Comparison of ENCODE assay signal across 22 cellular contexts in the genomic region with DNA sequence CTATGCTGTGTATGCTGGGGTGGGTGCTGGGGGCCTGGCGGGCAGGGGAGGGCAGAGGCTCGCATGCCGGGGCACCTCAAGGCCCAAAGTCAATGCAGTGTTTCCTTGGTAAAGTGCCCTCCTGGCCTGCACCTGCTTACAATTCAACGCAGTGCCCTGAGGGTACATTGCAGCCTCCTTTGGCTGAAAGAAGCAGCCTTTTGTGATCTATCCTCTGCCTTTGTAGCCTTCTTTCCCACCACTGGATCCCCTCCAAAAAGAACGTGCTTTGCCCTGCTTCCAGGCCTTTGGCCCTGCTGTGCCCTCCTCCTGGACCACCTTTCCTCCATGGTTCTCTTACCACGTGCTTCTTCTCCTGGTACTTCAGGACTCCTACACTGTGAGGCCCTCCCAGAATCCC.
A peak's percentile ranks its signal among the peaks of the same experiment; 100 is the strongest.
DNase-seq lines count a peak whose midpoint lies in the region; ATAC-seq and TF ChIP-seq lines count a peak whose summit lies in the region.
"Had no signal": no experiment of that assay in that cellular context is flagged by ENCODE, and none has a peak within 500 bp of the region (broad histone marks: within the 10 kb centered on the region; RNA-seq: fewer than 3 reads in every experiment).

No MANE protein-coding gene starts in this region.

- H3K36me3 ChIP-seq in left ventricle myocardium inferior = no peaks in the 10 kb centered on the region
- H3K36me3 ChIP-seq in esophagus squamous epithelium = no peaks in the 10 kb centered on the region
- H3K36me3 ChIP-seq in sigmoid colon = no peaks in the 10 kb centered on the region
- H3K36me3 ChIP-seq in aorta (ENCODE audit: control insufficient read depth in 1 of 2, insufficient read depth in 2 of 2, low read length in 1 of 2) = no peaks in the 10 kb centered on the region
- H3K36me3 ChIP-seq: thyroid gland had no signal

- no peak for TF ChIP-seq EP300 in sigmoid colon (IDR thresholded peaks at IDR 0.05)

- H3K4me3 ChIP-seq in left ventricle myocardium inferior (no peak overlapping the region), esophagus squamous epithelium (no peak overlapping the region), sigmoid colon (no peak overlapping the region), aorta (ENCODE audit: low read length in 2 of 2) (no peak overlapping the region)
- H3K4me3 ChIP-seq: GM23248, thyroid gland had no signal

- H3K9me3 ChIP-seq in left ventricle myocardium inferior (replicated peaks) (no peaks in the 10 kb centered on the region), esophagus squamous epithelium (no peaks in the 10 kb centered on the region), sigmoid colon (no peaks in the 10 kb centered on the region), aorta (ENCODE audit: control insufficient read depth, low read length) (no peaks in the 10 kb centered on the region)
- H3K9me3 ChIP-seq: thyroid gland had no signal

- peaks cover 70% of the 10 kb centered on the region for H3K4me1 ChIP-seq in left ventricle myocardium inferior
- peaks cover 3 to 43% (median 27%) of the 10 kb centered on the region in 3 donors for H3K4me1 ChIP-seq in esophagus squamous epithelium
- peaks cover 0 to 52% (median 48%) of the 10 kb centered on the region in 4 donors for H3K4me1 ChIP-seq in sigmoid colon
- peaks cover 0 to 5% of the 10 kb centered on the region in 2 donors for H3K4me1 ChIP-seq in aorta (ENCODE audit: control insufficient read depth in 1 of 2, insufficient read depth in 2 of 2, low read length in 2 of 2)

- no peak for ATAC-seq in Right ventricle myocardium superior (ENCODE audit: poor library complexity)
- no peak for ATAC-seq in aorta (ENCODE audit: low FRiP score)
- ATAC-seq: stimulated activated naive CD8-positive, alpha-beta T cell treated with anti-CD3 and anti-CD28 coated beads, Interleukin-15, Interleukin-2, amounts not matched to agents 100 U/mL and 50 U/mL, for 24 hours had no signal

- WGBS in esophagus squamous epithelium, 2 donors = 64 to 94% methylated on average over 2 to 3 of the region's 6 CpGs
- 88 to 89% methylated on average over 6 of the region's 6 CpGs for whole genome bisulfite sequencing in sigmoid colon, 2 donors
- WGBS in aorta, 2 donors = 81 to 90% methylated on average over 6 of the region's 6 CpGs

- intact Hi-C loops in left ventricle myocardium inferior (cut with micrococcal nuclease) (no loop called here), Right ventricle myocardium superior (cut with DNase I) (loop anchor here (5.0 kb wide), 2 partner anchors 66 to 204 kb away; a partner anchor contains a TSS), esophagus squamous epithelium (cut with DNase I) (loop anchor here (10.0 kb wide), 1 partner anchor 58 kb away; no protein-coding TSS in a partner anchor), sigmoid colon (cut with DNase I) (loop anchor here (1.0 kb wide), 1 partner anchor 90 kb away; no protein-coding TSS in a partner anchor), aorta (cut with DNase I) (loop anchor here (2.0 to 10.0 kb wide), 4 partner anchors 84 to 204 kb away; a partner anchor contains a TSS)

- H3K27ac ChIP-seq in left ventricle myocardium inferior (replicated peaks) = peak overlapping the region; percentile 94
- H3K27ac ChIP-seq in esophagus squamous epithelium = peak overlapping the region; percentile 44 to 87 (median 78)
- H3K27ac ChIP-seq in sigmoid colon = peak overlapping the region; percentile 71 to 87 (median 77)
- peak overlapping the region; percentile 93 to 99 for H3K27ac ChIP-seq in aorta (ENCODE audit: low read depth in 1 of 2, low read length in 2 of 2)
- H3K27ac ChIP-seq: GM23248 had no signal

- TF ChIP-seq POLR2A in esophagus squamous epithelium (IDR thresholded peaks at IDR 0.05) = no peak
- no peak for TF ChIP-seq POLR2A in sigmoid colon (IDR thresholded peaks at IDR 0.05)

- DNase-seq in left ventricle myocardium inferior = no peak
- DNase-seq in Right ventricle myocardium superior = no peak
- DNase-seq in esophagus squamous epithelium (lab: John Stamatoyannopoulos, UW) = no peak
- no peak for DNase-seq in sigmoid colon
- DNase-seq in aorta = no peak
- DNase-seq in occipital lobe (lab: John Stamatoyannopoulos, UW) = no peak
- no peak for DNase-seq in hypothalamus (lab: John Stamatoyannopoulos, UW)
- no peak for DNase-seq in dermis blood vessel endothelial cell
- DNase-seq: activated CD4-positive, alpha-beta T cell treated with anti-CD3 and anti-CD28 coated beads, Interleukin-2, amount 10 ng/mL, durations not matched to agents 7 days and 5 days; activated naive CD4-positive, alpha-beta T cell treated with anti-CD3 and anti-CD28 coated beads for 36 hours; amygdala; GM23248; kidney; NCI-H1092 treated with DMSO at 0.1 percent for 48 hours; NCI-H187 treated with DMSO at 0.1 percent for 48 hours; NCI-H2171 treated with DMSO at 0.1 percent for 48 hours; NCI-H524 treated with DMSO at 0.1 percent for 48 hours; SHP77; stimulated activated naive CD8-positive, alpha-beta T cell treated with anti-CD3 and anti-CD28 coated beads, Interleukin-15, Interleukin-2, amounts not matched to agents 100 U/mL and 50 U/mL, for 24 hours; SW 1271; T1000; thyroid gland had no signal

- H3K27me3 ChIP-seq in left ventricle myocardium inferior (ENCODE audit: low read depth) (no peaks in the 10 kb centered on the region), esophagus squamous epithelium (no peaks in the 10 kb centered on the region), sigmoid colon (no peaks in the 10 kb centered on the region), aorta (ENCODE audit: control insufficient read depth in 1 of 2, insufficient read depth in 2 of 2, low read length in 1 of 2) (no peaks in the 10 kb centered on the region)
- H3K27me3 ChIP-seq: thyroid gland had no signal

- TF ChIP-seq CTCF in left ventricle myocardium inferior (IDR thresholded peaks at IDR 0.05; ENCODE audit: borderline replicate concordance) (no peak), esophagus squamous epithelium (IDR thresholded peaks at IDR 0.05) (no peak), sigmoid colon (IDR thresholded peaks at IDR 0.05) (no peak)
